In the genomic region with DNA sequence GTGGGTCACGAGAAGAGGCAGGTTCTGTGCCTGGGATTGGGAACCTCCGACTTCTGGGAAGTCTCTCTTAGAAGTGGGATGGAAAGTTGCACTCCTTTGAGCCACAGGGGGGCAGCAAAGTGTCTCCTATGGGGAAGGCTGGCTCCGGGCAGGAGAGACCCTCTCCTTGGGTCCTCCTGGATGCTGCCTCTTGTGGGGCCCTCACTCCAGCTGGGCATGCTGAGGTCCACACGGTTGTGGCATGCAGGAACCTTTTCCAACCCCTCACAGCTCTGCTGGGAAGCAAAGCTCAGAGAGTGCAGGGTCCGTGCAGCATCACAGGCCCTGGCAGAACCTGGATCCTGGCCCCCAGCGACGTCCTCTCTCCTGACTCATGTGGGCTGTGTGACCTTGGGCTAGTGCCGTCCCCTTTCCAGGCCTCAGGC, we compare ENCODE assay signal across 2 cellular contexts.
TF ChIP-seq lines count a peak whose summit lies in the region.

No MANE protein-coding gene starts in this region.

TF ChIP-seq in GM12878, 131 proteins besides CTCF, POLR2A, EP300 and RAD21:
- TF ChIP-seq, protein P1, sequence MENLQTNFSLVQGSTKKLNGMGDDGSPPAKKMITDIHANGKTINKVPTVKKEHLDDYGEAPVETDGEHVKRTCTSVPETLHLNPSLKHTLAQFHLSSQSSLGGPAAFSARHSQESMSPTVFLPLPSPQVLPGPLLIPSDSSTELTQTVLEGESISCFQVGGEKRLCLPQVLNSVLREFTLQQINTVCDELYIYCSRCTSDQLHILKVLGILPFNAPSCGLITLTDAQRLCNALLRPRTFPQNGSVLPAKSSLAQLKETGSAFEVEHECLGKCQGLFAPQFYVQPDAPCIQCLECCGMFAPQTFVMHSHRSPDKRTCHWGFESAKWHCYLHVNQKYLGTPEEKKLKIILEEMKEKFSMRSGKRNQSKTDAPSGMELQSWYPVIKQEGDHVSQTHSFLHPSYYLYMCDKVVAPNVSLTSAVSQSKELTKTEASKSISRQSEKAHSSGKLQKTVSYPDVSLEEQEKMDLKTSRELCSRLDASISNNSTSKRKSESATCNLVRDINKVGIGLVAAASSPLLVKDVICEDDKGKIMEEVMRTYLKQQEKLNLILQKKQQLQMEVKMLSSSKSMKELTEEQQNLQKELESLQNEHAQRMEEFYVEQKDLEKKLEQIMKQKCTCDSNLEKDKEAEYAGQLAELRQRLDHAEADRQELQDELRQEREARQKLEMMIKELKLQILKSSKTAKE (IDR thresholded peaks at IDR 0.05; ENCODE audit: low read depth, poor library complexity, severe bottlenecking), result no peak
- TF ChIP-seq SMC3 (IDR thresholded peaks at IDR 0.05; ENCODE audit: borderline replicate concordance, low read length), result peak; percentile 43; the same call in 1 of the 2 replicates

TF ChIP-seq in liver, 16 proteins besides CTCF, POLR2A, EP300 and RAD21 (continued from another document):
- TF ChIP-seq, protein P2, sequence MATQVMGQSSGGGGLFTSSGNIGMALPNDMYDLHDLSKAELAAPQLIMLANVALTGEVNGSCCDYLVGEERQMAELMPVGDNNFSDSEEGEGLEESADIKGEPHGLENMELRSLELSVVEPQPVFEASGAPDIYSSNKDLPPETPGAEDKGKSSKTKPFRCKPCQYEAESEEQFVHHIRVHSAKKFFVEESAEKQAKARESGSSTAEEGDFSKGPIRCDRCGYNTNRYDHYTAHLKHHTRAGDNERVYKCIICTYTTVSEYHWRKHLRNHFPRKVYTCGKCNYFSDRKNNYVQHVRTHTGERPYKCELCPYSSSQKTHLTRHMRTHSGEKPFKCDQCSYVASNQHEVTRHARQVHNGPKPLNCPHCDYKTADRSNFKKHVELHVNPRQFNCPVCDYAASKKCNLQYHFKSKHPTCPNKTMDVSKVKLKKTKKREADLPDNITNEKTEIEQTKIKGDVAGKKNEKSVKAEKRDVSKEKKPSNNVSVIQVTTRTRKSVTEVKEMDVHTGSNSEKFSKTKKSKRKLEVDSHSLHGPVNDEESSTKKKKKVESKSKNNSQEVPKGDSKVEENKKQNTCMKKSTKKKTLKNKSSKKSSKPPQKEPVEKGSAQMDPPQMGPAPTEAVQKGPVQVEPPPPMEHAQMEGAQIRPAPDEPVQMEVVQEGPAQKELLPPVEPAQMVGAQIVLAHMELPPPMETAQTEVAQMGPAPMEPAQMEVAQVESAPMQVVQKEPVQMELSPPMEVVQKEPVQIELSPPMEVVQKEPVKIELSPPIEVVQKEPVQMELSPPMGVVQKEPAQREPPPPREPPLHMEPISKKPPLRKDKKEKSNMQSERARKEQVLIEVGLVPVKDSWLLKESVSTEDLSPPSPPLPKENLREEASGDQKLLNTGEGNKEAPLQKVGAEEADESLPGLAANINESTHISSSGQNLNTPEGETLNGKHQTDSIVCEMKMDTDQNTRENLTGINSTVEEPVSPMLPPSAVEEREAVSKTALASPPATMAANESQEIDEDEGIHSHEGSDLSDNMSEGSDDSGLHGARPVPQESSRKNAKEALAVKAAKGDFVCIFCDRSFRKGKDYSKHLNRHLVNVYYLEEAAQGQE (IDR thresholded peaks at IDR 0.05), result no peak
- TF ChIP-seq NR2F2 (IDR thresholded peaks at IDR 0.05) (no peak), YY1 (IDR thresholded peaks at IDR 0.05) (no peak), JUND (IDR thresholded peaks at IDR 0.05) (no peak), FOXA2 (IDR thresholded peaks at IDR 0.05) (no peak), RXRA (IDR thresholded peaks at IDR 0.05) (no peak), FOXA1 (IDR thresholded peaks at IDR 0.05) (no peak), SP1 (IDR thresholded peaks at IDR 0.05) (no peak)
- TF ChIP-seq, protein P3, sequence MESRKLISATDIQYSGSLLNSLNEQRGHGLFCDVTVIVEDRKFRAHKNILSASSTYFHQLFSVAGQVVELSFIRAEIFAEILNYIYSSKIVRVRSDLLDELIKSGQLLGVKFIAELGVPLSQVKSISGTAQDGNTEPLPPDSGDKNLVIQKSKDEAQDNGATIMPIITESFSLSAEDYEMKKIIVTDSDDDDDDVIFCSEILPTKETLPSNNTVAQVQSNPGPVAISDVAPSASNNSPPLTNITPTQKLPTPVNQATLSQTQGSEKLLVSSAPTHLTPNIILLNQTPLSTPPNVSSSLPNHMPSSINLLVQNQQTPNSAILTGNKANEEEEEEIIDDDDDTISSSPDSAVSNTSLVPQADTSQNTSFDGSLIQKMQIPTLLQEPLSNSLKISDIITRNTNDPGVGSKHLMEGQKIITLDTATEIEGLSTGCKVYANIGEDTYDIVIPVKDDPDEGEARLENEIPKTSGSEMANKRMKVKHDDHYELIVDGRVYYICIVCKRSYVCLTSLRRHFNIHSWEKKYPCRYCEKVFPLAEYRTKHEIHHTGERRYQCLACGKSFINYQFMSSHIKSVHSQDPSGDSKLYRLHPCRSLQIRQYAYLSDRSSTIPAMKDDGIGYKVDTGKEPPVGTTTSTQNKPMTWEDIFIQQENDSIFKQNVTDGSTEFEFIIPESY (IDR thresholded peaks at IDR 0.05), result no peak
- TF ChIP-seq, protein P4, sequence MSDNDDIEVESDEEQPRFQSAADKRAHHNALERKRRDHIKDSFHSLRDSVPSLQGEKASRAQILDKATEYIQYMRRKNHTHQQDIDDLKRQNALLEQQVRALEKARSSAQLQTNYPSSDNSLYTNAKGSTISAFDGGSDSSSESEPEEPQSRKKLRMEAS (IDR thresholded peaks at IDR 0.05), result no peak
- TF ChIP-seq, protein P5, sequence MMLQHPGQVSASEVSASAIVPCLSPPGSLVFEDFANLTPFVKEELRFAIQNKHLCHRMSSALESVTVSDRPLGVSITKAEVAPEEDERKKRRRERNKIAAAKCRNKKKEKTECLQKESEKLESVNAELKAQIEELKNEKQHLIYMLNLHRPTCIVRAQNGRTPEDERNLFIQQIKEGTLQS (IDR thresholded peaks at IDR 0.05), result no peak
